Comparison of ENCODE assay signal across 8 cellular contexts in genomic region chr19:1455336-1456120, GRCh38. TPM values are rescaled to one million over a fixed set of nuclear protein-coding genes. Genes with fewer than 3 reads are reported as not detected.
DNase-seq lines count a peak whose midpoint lies in the region; ATAC-seq and TF ChIP-seq lines count a peak whose summit lies in the region.

No MANE protein-coding gene starts in this region.

- peaks cover 35% of the 10 kb centered on the region for H3K27me3 Mint-ChIP-seq in activated B cell treated with CpG ODN at 0.5 μM for 24 hours

- CTCF ChIA-PET in activated B cell treated with CpG ODN at 0.5 μM for 24 hours (lab: Charles Lee), result no interaction called here

- peak; percentile 10 for TF ChIP-seq POLR2A in erythroblast (IDR thresholded peaks at IDR 0.05; ENCODE audit: low read length)

- H3K4me3 Mint-ChIP-seq in activated B cell treated with CpG ODN at 0.5 μM for 24 hours, result peak overlapping the region; percentile 46

- DNase-seq in SIG-M5 treated with dmso at 0.1 percent for 504 hours (lab: John Stamatoyannopoulos, UW; ENCODE audit: unreplicated experiment) (peak; percentile 43), SIG-M5 (lab: John Stamatoyannopoulos, UW) (no peak), NAMALWA (ENCODE audit: low spot score) (peak; percentile 98), activated B cell treated with CpG ODN at 0.5 μM for 24 hours (no peak), erythroblast (lab: John Stamatoyannopoulos, UW) (peak; percentile 83 to 92), renal cortical epithelial cell (ENCODE audit: low read depth) (peak; percentile 18), amniotic stem cell (lab: John Stamatoyannopoulos, UW) (no peak)

- ATAC-seq in activated B cell treated with CpG ODN at 0.5 μM for 24 hours (ENCODE audit: low read depth) (peak; percentile 73), HG03342 (IDR thresholded peaks at IDR 0.05; ENCODE audit: unreplicated experiment) (no peak)

- peaks cover 2% of the 10 kb centered on the region for H3K36me3 Mint-ChIP-seq in activated B cell treated with CpG ODN at 0.5 μM for 24 hours (ENCODE audit: low read depth)

- no peaks in the 10 kb centered on the region for H3K9me3 Mint-ChIP-seq in activated B cell treated with CpG ODN at 0.5 μM for 24 hours

- POLR2A ChIA-PET in activated B cell treated with CpG ODN at 0.5 μM for 24 hours (lab: Charles Lee), result interaction anchor here (0.5 to 1.2 kb wide), 4 partner anchors 11 to 477 kb away, joined by 3 to 6 read pairs (median 4); no protein-coding TSS in a partner anchor

- intact Hi-C loops in activated B cell treated with CpG ODN at 0.5 μM for 24 hours (cut with micrococcal nuclease), result loop anchor here (1.0 kb wide), 1 partner anchor 10 kb away; no protein-coding TSS in a partner anchor

- TF ChIP-seq CTCF in activated B cell treated with CpG ODN at 0.5 μM for 24 hours (IDR thresholded peaks at IDR 0.05), result no peak

- H3K4me1 Mint-ChIP-seq in activated B cell treated with CpG ODN at 0.5 μM for 24 hours, result peaks cover 23% of the 10 kb centered on the region

- no peak overlapping the region for H3K27ac Mint-ChIP-seq in activated B cell treated with CpG ODN at 0.5 μM for 24 hours

RNA-seq across cellular contexts. Expression of gene APC2, which starts 5.6 kb away (rescaled TPM):
- total RNA-seq in activated B cell treated with CpG ODN at 0.5 μM for 24 hours, result 0.42 and 0.59 TPM in 2 replicates
- 0.05 TPM in 1 of 2 replicates, not detected in the other for total RNA-seq in renal cortical epithelial cell

RNA-seq across cellular contexts. Expression of gene RPS15, which starts 17.3 kb away (rescaled TPM):
- 1,788 and 2,029 TPM in 2 replicates for total RNA-seq in activated B cell treated with CpG ODN at 0.5 μM for 24 hours
- total RNA-seq in renal cortical epithelial cell, result 442 and 500 TPM in 2 replicates

RNA-seq across cellular contexts. Expression of gene C19orf25, which starts 23.5 kb away (rescaled TPM):
- total RNA-seq in activated B cell treated with CpG ODN at 0.5 μM for 24 hours (42.8 and 55.7 TPM in 2 replicates), renal cortical epithelial cell (26.4 and 31.4 TPM in 2 replicates)

RNA-seq across cellular contexts. Expression of gene PCSK4, which starts 34.6 kb away (rescaled TPM):
- 1.2 and 1.3 TPM in 2 replicates for total RNA-seq in activated B cell treated with CpG ODN at 0.5 μM for 24 hours
- 1.6 and 4.9 TPM in 2 replicates for total RNA-seq in renal cortical epithelial cell

RNA-seq across cellular contexts. Expression of gene REEP6, which starts 35.5 kb away (rescaled TPM):
- total RNA-seq in activated B cell treated with CpG ODN at 0.5 μM for 24 hours (1.1 and 1.5 TPM in 2 replicates), renal cortical epithelial cell (4.9 and 8.7 TPM in 2 replicates)

Comparison
In these comparisons a context has a peak if more than half of its experiments do, and no peak if none do; other contexts are left out.
1. DNase-seq: peak in SIG-M5 treated with dmso at 0.1 percent for 504 hours (single experiment), NAMALWA (single experiment), erythroblast (2 of 2) and renal cortical epithelial cell (single experiment); none in SIG-M5 (single experiment), activated B cell treated with CpG ODN at 0.5 μM for 24 hours (single experiment) and amniotic stem cell (single experiment).